In the genomic region with DNA sequence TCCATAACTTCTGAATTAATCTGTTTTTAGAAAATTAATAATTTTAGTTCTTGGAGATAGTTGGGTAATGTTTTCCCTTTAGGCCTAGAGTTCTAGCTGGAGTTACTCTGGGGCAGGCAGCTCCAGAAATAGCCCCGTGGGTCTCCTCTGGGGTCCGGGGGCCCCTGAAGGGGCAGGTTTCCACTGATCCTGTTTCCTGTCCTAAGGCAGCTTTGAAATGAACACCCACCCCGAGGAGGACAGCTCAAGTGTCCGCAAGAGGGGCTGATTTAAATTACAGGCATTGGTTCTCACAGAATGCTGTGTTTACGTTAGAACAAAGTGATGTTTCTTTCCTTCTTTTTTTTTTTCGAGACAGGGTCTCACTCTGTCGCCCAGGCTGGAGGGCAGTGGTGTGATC, we compare ENCODE assay signal across 15 cellular contexts.
"Had no signal": no experiment of that assay in that cellular context is flagged by ENCODE, and none has a peak within 500 bp of the region (broad histone marks: within the 10 kb centered on the region; RNA-seq: fewer than 3 reads in every experiment).

No MANE protein-coding gene starts in this region.

- H3K9me3 Mint-ChIP-seq: central memory CD8-positive, alpha-beta T cell had no signal

- H3K27ac ChIP-seq: gastroesophageal sphincter, thoracic aorta had no signal

- DNase-seq: activated CD4-positive, alpha-beta T cell treated with anti-CD3 and anti-CD28 coated beads, Interleukin-2, amount 50 U/mL, for 1 hour; activated T-cell treated with anti-CD3 and anti-CD28 coated beads, Interleukin-2, amount 50 U/mL, for 1 hour; head of caudate nucleus; hypothalamus; mucosa of descending colon; occipital lobe; posterior cingulate gyrus; stimulated activated CD4-positive, alpha-beta T cell treated with anti-CD3 and anti-CD28 coated beads, Interleukin-4, amount 100 ng/mL, for 1 hour; stimulated activated naive CD4-positive, alpha-beta T cell had no signal

- H3K4me1 Mint-ChIP-seq: central memory CD8-positive, alpha-beta T cell had no signal

- H3K9me3 ChIP-seq: gastroesophageal sphincter, mucosa of descending colon, thoracic aorta, upper lobe of left lung had no signal

- H3K27me3 ChIP-seq: gastroesophageal sphincter, upper lobe of left lung had no signal

- H3K4me3 ChIP-seq: gastroesophageal sphincter, mucosa of descending colon, thoracic aorta, upper lobe of left lung had no signal

- H3K27me3 Mint-ChIP-seq: activated naive CD8-positive, alpha-beta T cell; central memory CD8-positive, alpha-beta T cell had no signal

- H3K4me3 Mint-ChIP-seq: activated naive CD8-positive, alpha-beta T cell; central memory CD8-positive, alpha-beta T cell had no signal

- H3K27ac Mint-ChIP-seq: activated naive CD8-positive, alpha-beta T cell had no signal

- ATAC-seq: activated CD4-positive, CD25-positive, alpha-beta regulatory T cell treated with anti-CD3 and anti-CD28 coated beads, Interleukin-2, amount 50 U/mL, for 24 hours; gastroesophageal sphincter; mucosa of descending colon had no signal
